In genomic region chrX:129577473-129577872, GRCh38 we compare ENCODE assay signal across 1 cellular context.
TF ChIP-seq lines count a peak whose summit lies in the region.

No MANE protein-coding gene starts in this region.

TF ChIP-seq in IMR-90, 13 proteins besides CTCF, POLR2A, EP300 and RAD21 (continued from another document):
- TF ChIP-seq FOS (IDR thresholded peaks at IDR 0.05; ENCODE audit: low read depth, low read length) = no peak
- no peak for TF ChIP-seq MAZ (IDR thresholded peaks at IDR 0.05; ENCODE audit: borderline replicate concordance, low read depth, low read length)
- TF ChIP-seq CHD1 (IDR thresholded peaks at IDR 0.05; ENCODE audit: low read depth, low read length) = no peak
- TF ChIP-seq RCOR1 (IDR thresholded peaks at IDR 0.05; ENCODE audit: insufficient replicate concordance, low read length) = no peak
- no peak for TF ChIP-seq BHLHE40 (IDR thresholded peaks at IDR 0.05; ENCODE audit: low read depth, low read length)
- no peak for TF ChIP-seq RFX5 (IDR thresholded peaks at IDR 0.05; ENCODE audit: low read depth, low read length)
- no peak for TF ChIP-seq SMC3 (IDR thresholded peaks at IDR 0.05; ENCODE audit: low read depth, low read length)
- TF ChIP-seq NFE2L2 (IDR thresholded peaks at IDR 0.05; ENCODE audit: low read depth, low read length) = no peak
TF ChIP-seq in IMR-90: peak in this region for 0.
